ENCODE assay signal across 1 cellular context in the genomic region with DNA sequence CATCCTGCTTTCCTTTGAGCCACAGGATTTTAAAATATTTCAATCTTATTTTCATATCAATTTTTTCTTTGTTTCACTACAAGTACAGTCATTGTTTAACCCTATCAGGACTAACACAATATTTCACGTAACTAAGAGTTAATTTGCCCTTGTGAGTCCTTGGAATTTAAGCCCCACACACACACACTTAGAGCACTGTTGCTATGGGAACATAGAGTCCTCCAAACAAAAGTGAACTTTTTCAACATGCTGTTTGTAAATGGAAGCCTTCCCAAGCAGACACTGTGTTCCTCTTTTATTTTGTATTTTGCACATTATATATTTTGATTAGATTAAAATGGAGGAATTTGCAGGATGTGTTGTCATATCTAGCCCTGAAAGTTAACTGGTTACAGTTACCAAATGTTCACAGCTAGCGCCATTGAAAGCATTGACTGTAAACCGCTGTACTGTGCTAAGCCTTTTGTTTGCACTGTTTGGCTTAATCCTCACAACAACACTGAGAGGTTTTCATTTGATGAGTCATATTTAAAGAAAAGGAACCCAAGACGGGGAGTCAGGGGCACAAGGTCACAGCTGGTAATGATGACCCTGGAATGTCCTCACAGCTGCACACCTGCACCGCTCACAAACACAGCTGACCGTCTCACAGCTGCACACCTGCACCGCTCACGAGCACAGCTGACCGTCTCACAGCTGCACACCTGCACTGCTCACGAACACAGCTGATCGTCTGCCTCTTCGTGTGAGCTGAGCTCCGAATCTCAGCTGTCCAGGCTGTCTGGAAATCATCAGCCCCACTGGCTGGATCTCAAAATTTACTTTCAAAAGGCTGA.
TF ChIP-seq lines count a peak whose summit lies in the region.

No MANE protein-coding gene starts in this region.

TF ChIP-seq in HepG2, 621 proteins besides CTCF, POLR2A, EP300 and RAD21 (continued from another document and continues in another):
- TF ChIP-seq, protein P1, sequence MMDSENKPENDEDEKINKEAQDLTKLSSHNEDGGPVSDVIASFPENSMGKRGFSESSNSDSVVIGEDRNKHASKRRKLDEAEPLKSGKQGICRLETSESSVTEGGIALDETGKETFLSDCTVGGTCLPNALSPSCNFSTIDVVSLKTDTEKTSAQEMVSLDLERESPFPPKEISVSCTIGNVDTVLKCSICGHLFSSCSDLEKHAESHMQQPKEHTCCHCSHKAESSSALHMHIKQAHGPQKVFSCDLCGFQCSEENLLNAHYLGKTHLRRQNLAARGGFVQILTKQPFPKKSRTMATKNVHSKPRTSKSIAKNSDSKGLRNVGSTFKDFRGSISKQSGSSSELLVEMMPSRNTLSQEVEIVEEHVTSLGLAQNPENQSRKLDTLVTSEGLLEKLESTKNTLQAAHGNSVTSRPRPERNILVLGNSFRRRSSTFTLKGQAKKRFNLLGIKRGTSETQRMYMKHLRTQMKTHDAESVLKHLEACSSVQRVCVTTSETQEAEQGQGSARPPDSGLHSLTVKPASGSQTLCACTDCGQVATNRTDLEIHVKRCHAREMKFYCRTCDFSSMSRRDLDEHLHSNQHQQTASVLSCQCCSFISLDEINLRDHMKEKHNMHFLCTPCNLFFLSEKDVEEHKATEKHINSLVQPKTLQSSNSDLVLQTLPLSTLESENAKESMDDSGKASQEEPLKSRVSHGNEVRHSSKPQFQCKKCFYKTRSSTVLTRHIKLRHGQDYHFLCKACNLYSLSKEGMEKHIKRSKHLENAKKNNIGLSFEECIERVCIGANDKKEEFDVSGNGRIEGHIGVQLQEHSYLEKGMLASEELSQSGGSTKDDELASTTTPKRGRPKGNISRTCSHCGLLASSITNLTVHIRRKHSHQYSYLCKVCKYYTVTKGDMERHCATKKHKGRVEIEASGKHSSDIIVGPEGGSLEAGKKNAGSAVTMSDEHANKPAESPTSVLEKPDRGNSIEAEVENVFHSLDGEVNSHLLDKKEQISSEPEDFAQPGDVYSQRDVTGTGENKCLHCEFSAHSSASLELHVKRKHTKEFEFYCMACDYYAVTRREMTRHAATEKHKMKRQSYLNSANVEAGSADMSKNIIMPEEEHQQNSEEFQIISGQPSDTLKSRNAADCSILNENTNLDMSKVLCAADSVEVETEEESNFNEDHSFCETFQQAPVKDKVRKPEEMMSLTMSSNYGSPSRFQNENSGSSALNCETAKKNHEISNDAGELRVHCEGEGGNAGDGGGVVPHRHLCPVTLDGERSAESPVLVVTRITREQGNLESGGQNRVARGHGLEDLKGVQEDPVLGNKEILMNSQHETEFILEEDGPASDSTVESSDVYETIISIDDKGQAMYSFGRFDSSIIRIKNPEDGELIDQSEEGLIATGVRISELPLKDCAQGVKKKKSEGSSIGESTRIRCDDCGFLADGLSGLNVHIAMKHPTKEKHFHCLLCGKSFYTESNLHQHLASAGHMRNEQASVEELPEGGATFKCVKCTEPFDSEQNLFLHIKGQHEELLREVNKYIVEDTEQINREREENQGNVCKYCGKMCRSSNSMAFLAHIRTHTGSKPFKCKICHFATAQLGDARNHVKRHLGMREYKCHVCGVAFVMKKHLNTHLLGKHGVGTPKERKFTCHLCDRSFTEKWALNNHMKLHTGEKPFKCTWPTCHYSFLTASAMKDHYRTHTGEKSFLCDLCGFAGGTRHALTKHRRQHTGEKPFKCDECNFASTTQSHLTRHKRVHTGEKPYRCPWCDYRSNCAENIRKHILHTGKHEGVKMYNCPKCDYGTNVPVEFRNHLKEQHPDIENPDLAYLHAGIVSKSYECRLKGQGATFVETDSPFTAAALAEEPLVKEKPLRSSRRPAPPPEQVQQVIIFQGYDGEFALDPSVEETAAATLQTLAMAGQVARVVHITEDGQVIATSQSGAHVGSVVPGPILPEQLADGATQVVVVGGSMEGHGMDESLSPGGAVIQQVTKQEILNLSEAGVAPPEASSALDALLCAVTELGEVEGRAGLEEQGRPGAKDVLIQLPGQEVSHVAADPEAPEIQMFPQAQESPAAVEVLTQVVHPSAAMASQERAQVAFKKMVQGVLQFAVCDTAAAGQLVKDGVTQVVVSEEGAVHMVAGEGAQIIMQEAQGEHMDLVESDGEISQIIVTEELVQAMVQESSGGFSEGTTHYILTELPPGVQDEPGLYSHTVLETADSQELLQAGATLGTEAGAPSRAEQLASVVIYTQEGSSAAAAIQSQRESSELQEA (CRISPR knock-in tag; IDR thresholded peaks at IDR 0.05; ENCODE audit: not compliant biosample characterization), result no peak
- TF ChIP-seq CC2D1A (CRISPR knock-in tag; IDR thresholded peaks at IDR 0.05) (no peak), MYNN (CRISPR knock-in tag; IDR thresholded peaks at IDR 0.05; ENCODE audit: low read depth) (no peak), SMARCE1 (IDR thresholded peaks at IDR 0.05; ENCODE audit: borderline replicate concordance) (no peak), HNF4A (CRISPR knock-in tag; IDR thresholded peaks at IDR 0.05) (peak; percentile 43), ZNF17 (CRISPR knock-in tag; IDR thresholded peaks at IDR 0.05) (no peak), NONO (IDR thresholded peaks at IDR 0.05) (no peak), NONO (CRISPR knock-in tag; conservative IDR thresholded peaks at IDR 0.05) (0 out of 2 replicates have a peak, but pooled peaks have one; percentile 23), GPN1 (CRISPR knock-in tag; IDR thresholded peaks at IDR 0.05; ENCODE audit: borderline replicate concordance) (no peak), ZNF24 (IDR thresholded peaks at IDR 0.05) (peak; percentile 10; the same call in 1 of the 2 replicates), DMAP1 (CRISPR knock-in tag; IDR thresholded peaks at IDR 0.05) (no peak), PTBP1 (IDR thresholded peaks at IDR 0.05; ENCODE audit: low read depth, low read length, poor library complexity, severe bottlenecking) (no peak), SP2 (CRISPR knock-in tag; IDR thresholded peaks at IDR 0.05) (no peak), ZBTB38 (CRISPR knock-in tag; IDR thresholded peaks at IDR 0.05) (no peak), ZNF615 (CRISPR knock-in tag; IDR thresholded peaks at IDR 0.05; ENCODE audit: borderline replicate concordance) (no peak), SATB2 (CRISPR knock-in tag; IDR thresholded peaks at IDR 0.05) (no peak), HDAC6 (IDR thresholded peaks at IDR 0.05; ENCODE audit: low read depth, low read length) (no peak), ZNF614 (CRISPR knock-in tag; IDR thresholded peaks at IDR 0.05; ENCODE audit: borderline replicate concordance) (peak; percentile 72; the same call in 1 of the 2 replicates), GATAD1 (CRISPR knock-in tag; IDR thresholded peaks at IDR 0.05) (no peak), NR2F2 (IDR thresholded peaks at IDR 0.05; ENCODE audit: borderline replicate concordance, low read depth) (peak; percentile 83), ZNF382 (CRISPR knock-in tag; IDR thresholded peaks at IDR 0.05; ENCODE audit: borderline replicate concordance) (no peak), SMAD1 (CRISPR knock-in tag; IDR thresholded peaks at IDR 0.05; ENCODE audit: borderline replicate concordance, low read depth) (no peak), ZNF264 (CRISPR knock-in tag; IDR thresholded peaks at IDR 0.05) (0 out of 2 replicates have a peak, but pooled peaks have one; percentile 23)
- TF ChIP-seq, protein P2, sequence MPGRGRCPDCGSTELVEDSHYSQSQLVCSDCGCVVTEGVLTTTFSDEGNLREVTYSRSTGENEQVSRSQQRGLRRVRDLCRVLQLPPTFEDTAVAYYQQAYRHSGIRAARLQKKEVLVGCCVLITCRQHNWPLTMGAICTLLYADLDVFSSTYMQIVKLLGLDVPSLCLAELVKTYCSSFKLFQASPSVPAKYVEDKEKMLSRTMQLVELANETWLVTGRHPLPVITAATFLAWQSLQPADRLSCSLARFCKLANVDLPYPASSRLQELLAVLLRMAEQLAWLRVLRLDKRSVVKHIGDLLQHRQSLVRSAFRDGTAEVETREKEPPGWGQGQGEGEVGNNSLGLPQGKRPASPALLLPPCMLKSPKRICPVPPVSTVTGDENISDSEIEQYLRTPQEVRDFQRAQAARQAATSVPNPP (CRISPR knock-in tag; IDR thresholded peaks at IDR 0.05), result no peak
- TF ChIP-seq, protein P3, sequence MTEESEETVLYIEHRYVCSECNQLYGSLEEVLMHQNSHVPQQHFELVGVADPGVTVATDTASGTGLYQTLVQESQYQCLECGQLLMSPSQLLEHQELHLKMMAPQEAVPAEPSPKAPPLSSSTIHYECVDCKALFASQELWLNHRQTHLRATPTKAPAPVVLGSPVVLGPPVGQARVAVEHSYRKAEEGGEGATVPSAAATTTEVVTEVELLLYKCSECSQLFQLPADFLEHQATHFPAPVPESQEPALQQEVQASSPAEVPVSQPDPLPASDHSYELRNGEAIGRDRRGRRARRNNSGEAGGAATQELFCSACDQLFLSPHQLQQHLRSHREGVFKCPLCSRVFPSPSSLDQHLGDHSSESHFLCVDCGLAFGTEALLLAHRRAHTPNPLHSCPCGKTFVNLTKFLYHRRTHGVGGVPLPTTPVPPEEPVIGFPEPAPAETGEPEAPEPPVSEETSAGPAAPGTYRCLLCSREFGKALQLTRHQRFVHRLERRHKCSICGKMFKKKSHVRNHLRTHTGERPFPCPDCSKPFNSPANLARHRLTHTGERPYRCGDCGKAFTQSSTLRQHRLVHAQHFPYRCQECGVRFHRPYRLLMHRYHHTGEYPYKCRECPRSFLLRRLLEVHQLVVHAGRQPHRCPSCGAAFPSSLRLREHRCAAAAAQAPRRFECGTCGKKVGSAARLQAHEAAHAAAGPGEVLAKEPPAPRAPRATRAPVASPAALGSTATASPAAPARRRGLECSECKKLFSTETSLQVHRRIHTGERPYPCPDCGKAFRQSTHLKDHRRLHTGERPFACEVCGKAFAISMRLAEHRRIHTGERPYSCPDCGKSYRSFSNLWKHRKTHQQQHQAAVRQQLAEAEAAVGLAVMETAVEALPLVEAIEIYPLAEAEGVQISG (CRISPR knock-in tag; IDR thresholded peaks at IDR 0.05), result peak; percentile 27; the same call in 1 of the 2 replicates
- TF ChIP-seq, protein P4, sequence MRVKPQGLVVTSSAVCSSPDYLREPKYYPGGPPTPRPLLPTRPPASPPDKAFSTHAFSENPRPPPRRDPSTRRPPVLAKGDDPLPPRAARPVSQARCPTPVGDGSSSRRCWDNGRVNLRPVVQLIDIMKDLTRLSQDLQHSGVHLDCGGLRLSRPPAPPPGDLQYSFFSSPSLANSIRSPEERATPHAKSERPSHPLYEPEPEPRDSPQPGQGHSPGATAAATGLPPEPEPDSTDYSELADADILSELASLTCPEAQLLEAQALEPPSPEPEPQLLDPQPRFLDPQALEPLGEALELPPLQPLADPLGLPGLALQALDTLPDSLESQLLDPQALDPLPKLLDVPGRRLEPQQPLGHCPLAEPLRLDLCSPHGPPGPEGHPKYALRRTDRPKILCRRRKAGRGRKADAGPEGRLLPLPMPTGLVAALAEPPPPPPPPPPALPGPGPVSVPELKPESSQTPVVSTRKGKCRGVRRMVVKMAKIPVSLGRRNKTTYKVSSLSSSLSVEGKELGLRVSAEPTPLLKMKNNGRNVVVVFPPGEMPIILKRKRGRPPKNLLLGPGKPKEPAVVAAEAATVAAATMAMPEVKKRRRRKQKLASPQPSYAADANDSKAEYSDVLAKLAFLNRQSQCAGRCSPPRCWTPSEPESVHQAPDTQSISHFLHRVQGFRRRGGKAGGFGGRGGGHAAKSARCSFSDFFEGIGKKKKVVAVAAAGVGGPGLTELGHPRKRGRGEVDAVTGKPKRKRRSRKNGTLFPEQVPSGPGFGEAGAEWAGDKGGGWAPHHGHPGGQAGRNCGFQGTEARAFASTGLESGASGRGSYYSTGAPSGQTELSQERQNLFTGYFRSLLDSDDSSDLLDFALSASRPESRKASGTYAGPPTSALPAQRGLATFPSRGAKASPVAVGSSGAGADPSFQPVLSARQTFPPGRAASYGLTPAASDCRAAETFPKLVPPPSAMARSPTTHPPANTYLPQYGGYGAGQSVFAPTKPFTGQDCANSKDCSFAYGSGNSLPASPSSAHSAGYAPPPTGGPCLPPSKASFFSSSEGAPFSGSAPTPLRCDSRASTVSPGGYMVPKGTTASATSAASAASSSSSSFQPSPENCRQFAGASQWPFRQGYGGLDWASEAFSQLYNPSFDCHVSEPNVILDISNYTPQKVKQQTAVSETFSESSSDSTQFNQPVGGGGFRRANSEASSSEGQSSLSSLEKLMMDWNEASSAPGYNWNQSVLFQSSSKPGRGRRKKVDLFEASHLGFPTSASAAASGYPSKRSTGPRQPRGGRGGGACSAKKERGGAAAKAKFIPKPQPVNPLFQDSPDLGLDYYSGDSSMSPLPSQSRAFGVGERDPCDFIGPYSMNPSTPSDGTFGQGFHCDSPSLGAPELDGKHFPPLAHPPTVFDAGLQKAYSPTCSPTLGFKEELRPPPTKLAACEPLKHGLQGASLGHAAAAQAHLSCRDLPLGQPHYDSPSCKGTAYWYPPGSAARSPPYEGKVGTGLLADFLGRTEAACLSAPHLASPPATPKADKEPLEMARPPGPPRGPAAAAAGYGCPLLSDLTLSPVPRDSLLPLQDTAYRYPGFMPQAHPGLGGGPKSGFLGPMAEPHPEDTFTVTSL (CRISPR knock-in tag; IDR thresholded peaks at IDR 0.05; ENCODE audit: borderline replicate concordance), result no peak
- TF ChIP-seq, protein P5, sequence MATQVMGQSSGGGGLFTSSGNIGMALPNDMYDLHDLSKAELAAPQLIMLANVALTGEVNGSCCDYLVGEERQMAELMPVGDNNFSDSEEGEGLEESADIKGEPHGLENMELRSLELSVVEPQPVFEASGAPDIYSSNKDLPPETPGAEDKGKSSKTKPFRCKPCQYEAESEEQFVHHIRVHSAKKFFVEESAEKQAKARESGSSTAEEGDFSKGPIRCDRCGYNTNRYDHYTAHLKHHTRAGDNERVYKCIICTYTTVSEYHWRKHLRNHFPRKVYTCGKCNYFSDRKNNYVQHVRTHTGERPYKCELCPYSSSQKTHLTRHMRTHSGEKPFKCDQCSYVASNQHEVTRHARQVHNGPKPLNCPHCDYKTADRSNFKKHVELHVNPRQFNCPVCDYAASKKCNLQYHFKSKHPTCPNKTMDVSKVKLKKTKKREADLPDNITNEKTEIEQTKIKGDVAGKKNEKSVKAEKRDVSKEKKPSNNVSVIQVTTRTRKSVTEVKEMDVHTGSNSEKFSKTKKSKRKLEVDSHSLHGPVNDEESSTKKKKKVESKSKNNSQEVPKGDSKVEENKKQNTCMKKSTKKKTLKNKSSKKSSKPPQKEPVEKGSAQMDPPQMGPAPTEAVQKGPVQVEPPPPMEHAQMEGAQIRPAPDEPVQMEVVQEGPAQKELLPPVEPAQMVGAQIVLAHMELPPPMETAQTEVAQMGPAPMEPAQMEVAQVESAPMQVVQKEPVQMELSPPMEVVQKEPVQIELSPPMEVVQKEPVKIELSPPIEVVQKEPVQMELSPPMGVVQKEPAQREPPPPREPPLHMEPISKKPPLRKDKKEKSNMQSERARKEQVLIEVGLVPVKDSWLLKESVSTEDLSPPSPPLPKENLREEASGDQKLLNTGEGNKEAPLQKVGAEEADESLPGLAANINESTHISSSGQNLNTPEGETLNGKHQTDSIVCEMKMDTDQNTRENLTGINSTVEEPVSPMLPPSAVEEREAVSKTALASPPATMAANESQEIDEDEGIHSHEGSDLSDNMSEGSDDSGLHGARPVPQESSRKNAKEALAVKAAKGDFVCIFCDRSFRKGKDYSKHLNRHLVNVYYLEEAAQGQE (IDR thresholded peaks at IDR 0.05; ENCODE audit: borderline replicate concordance in 1 of 2, low read depth in 1 of 2, low read length in 2 of 2), result no peak
- TF ChIP-seq, protein P6, sequence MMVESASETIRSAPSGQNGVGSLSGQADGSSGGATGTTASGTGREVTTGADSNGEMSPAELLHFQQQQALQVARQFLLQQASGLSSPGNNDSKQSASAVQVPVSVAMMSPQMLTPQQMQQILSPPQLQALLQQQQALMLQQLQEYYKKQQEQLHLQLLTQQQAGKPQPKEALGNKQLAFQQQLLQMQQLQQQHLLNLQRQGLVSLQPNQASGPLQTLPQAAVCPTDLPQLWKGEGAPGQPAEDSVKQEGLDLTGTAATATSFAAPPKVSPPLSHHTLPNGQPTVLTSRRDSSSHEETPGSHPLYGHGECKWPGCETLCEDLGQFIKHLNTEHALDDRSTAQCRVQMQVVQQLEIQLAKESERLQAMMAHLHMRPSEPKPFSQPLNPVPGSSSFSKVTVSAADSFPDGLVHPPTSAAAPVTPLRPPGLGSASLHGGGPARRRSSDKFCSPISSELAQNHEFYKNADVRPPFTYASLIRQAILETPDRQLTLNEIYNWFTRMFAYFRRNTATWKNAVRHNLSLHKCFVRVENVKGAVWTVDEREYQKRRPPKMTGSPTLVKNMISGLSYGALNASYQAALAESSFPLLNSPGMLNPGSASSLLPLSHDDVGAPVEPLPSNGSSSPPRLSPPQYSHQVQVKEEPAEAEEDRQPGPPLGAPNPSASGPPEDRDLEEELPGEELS (CRISPR knock-in tag; IDR thresholded peaks at IDR 0.05), result peak; percentile 82
